1 cellular context compared by ENCODE assay signal in the genomic region with DNA sequence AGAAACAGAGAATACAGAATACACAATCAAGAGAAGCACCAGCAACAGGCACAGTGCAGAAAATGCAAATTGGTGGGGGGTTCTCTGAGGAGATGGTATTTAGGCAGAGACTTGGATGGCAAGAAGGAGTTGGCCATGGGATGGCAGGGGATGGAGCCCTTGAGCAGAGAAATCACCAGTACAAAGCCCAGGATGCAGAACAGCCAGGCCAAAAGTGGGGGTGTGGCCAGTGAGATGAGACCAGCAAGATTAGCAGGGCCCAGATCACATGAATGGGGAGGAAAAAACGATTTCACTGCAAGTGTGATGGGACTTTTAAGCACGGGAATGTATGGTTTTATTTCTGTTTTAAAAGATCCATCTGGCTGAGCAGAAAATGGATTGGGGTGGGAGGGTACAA.
TF ChIP-seq lines count a peak whose summit lies in the region.

No MANE protein-coding gene starts in this region.

TF ChIP-seq in WTC11, 78 proteins besides CTCF, POLR2A, EP300 and RAD21:
- TF ChIP-seq NR1H2 (CRISPR knock-in tag; IDR thresholded peaks at IDR 0.05) (no peak), NR2C2 (CRISPR knock-in tag; IDR thresholded peaks at IDR 0.05) (no peak), OVOL2 (CRISPR knock-in tag; IDR thresholded peaks at IDR 0.05; ENCODE audit: borderline replicate concordance) (no peak), ZNF138 (CRISPR knock-in tag; conservative IDR thresholded peaks at IDR 0.05) (no peak), SMAD3 (CRISPR knock-in tag; IDR thresholded peaks at IDR 0.05; ENCODE audit: borderline replicate concordance) (no peak), GTF2I (CRISPR knock-in tag; conservative IDR thresholded peaks at IDR 0.05) (no peak), CREB1 (CRISPR knock-in tag; IDR thresholded peaks at IDR 0.05) (no peak), CBFB (CRISPR knock-in tag; IDR thresholded peaks at IDR 0.05; ENCODE audit: low read depth) (no peak), TEAD1 (CRISPR knock-in tag; IDR thresholded peaks at IDR 0.05) (no peak), FOXK1 (CRISPR knock-in tag; IDR thresholded peaks at IDR 0.05) (no peak), FOXJ3 (CRISPR knock-in tag; IDR thresholded peaks at IDR 0.05; ENCODE audit: borderline replicate concordance) (no peak), NFATC4 (CRISPR knock-in tag; IDR thresholded peaks at IDR 0.05) (no peak), ZNF121 (CRISPR knock-in tag; IDR thresholded peaks at IDR 0.05) (no peak), ZBTB21 (CRISPR knock-in tag; IDR thresholded peaks at IDR 0.05; ENCODE audit: borderline replicate concordance) (no peak), ZNF263 (CRISPR knock-in tag; IDR thresholded peaks at IDR 0.05; ENCODE audit: low read depth) (no peak)
- TF ChIP-seq, protein P1, sequence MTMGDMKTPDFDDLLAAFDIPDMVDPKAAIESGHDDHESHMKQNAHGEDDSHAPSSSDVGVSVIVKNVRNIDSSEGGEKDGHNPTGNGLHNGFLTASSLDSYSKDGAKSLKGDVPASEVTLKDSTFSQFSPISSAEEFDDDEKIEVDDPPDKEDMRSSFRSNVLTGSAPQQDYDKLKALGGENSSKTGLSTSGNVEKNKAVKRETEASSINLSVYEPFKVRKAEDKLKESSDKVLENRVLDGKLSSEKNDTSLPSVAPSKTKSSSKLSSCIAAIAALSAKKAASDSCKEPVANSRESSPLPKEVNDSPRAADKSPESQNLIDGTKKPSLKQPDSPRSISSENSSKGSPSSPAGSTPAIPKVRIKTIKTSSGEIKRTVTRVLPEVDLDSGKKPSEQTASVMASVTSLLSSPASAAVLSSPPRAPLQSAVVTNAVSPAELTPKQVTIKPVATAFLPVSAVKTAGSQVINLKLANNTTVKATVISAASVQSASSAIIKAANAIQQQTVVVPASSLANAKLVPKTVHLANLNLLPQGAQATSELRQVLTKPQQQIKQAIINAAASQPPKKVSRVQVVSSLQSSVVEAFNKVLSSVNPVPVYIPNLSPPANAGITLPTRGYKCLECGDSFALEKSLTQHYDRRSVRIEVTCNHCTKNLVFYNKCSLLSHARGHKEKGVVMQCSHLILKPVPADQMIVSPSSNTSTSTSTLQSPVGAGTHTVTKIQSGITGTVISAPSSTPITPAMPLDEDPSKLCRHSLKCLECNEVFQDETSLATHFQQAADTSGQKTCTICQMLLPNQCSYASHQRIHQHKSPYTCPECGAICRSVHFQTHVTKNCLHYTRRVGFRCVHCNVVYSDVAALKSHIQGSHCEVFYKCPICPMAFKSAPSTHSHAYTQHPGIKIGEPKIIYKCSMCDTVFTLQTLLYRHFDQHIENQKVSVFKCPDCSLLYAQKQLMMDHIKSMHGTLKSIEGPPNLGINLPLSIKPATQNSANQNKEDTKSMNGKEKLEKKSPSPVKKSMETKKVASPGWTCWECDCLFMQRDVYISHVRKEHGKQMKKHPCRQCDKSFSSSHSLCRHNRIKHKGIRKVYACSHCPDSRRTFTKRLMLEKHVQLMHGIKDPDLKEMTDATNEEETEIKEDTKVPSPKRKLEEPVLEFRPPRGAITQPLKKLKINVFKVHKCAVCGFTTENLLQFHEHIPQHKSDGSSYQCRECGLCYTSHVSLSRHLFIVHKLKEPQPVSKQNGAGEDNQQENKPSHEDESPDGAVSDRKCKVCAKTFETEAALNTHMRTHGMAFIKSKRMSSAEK (CRISPR knock-in tag; IDR thresholded peaks at IDR 0.05; ENCODE audit: borderline replicate concordance), result no peak
- TF ChIP-seq, protein P2, sequence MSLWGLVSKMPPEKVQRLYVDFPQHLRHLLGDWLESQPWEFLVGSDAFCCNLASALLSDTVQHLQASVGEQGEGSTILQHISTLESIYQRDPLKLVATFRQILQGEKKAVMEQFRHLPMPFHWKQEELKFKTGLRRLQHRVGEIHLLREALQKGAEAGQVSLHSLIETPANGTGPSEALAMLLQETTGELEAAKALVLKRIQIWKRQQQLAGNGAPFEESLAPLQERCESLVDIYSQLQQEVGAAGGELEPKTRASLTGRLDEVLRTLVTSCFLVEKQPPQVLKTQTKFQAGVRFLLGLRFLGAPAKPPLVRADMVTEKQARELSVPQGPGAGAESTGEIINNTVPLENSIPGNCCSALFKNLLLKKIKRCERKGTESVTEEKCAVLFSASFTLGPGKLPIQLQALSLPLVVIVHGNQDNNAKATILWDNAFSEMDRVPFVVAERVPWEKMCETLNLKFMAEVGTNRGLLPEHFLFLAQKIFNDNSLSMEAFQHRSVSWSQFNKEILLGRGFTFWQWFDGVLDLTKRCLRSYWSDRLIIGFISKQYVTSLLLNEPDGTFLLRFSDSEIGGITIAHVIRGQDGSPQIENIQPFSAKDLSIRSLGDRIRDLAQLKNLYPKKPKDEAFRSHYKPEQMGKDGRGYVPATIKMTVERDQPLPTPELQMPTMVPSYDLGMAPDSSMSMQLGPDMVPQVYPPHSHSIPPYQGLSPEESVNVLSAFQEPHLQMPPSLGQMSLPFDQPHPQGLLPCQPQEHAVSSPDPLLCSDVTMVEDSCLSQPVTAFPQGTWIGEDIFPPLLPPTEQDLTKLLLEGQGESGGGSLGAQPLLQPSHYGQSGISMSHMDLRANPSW (CRISPR knock-in tag; conservative IDR thresholded peaks at IDR 0.05; ENCODE audit: low read depth), result no peak
- TF ChIP-seq, protein P3, sequence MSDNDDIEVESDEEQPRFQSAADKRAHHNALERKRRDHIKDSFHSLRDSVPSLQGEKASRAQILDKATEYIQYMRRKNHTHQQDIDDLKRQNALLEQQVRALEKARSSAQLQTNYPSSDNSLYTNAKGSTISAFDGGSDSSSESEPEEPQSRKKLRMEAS (CRISPR knock-in tag; IDR thresholded peaks at IDR 0.05), result no peak
- TF ChIP-seq, protein P4, sequence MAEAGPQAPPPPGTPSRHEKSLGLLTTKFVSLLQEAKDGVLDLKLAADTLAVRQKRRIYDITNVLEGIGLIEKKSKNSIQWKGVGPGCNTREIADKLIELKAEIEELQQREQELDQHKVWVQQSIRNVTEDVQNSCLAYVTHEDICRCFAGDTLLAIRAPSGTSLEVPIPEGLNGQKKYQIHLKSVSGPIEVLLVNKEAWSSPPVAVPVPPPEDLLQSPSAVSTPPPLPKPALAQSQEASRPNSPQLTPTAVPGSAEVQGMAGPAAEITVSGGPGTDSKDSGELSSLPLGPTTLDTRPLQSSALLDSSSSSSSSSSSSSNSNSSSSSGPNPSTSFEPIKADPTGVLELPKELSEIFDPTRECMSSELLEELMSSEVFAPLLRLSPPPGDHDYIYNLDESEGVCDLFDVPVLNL (CRISPR knock-in tag; IDR thresholded peaks at IDR 0.05; ENCODE audit: borderline replicate concordance, low read depth), result no peak
- TF ChIP-seq, protein P5, sequence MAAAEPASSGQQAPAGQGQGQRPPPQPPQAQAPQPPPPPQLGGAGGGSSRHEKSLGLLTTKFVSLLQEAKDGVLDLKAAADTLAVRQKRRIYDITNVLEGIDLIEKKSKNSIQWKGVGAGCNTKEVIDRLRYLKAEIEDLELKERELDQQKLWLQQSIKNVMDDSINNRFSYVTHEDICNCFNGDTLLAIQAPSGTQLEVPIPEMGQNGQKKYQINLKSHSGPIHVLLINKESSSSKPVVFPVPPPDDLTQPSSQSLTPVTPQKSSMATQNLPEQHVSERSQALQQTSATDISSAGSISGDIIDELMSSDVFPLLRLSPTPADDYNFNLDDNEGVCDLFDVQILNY (CRISPR knock-in tag; IDR thresholded peaks at IDR 0.05), result no peak
